16 cellular contexts compared by ENCODE assay signal in genomic region chr16:56421976-56422669, GRCh38. TPM values are rescaled to one million over a fixed set of nuclear protein-coding genes. Genes with fewer than 3 reads are reported as not detected.
DNase-seq lines count a peak whose midpoint lies in the region; ATAC-seq and TF ChIP-seq lines count a peak whose summit lies in the region.
"Had no signal": no experiment of that assay in that cellular context is flagged by ENCODE, and none has a peak within 500 bp of the region (broad histone marks: within the 10 kb centered on the region; RNA-seq: fewer than 3 reads in every experiment).

No MANE protein-coding gene starts in this region.

- WGBS in endodermal cell (ENCODE audit: insufficient coverage in 1 of 2, insufficient read length in 1 of 2), 2 experiments = 83 to 94% methylated on average over 4 to 5 of the region's 5 CpGs
- 71 to 80% (median 79%) methylated on average over 5 of the region's 5 CpGs for WGBS in spleen, 5 donors

- intact Hi-C loops in spleen (cut with DNase I; ENCODE audit: low total_unique reads) = no loop called here

- H3K4me3 ChIP-seq in endodermal cell (ENCODE audit: low read length) = peak overlapping the region; percentile 90
- peak overlapping the region in 1 of 8 donors; percentile 92 for H3K4me3 ChIP-seq in spleen
- H3K4me3 ChIP-seq: upper lobe of right lung had no signal

- ATAC-seq in activated T-cell treated with anti-CD3 and anti-CD28 coated beads, Interleukin-2, amount 50 U/mL, for 72 hours (replicated peaks in 1 of 2) = no peak
- ATAC-seq in HG03521 (IDR thresholded peaks at IDR 0.05; ENCODE audit: unreplicated experiment) = no peak
- ATAC-seq: activated T-cell treated with anti-CD3 and anti-CD28 coated beads, Interleukin-2, amount 50 U/mL, for 4 hours; upper lobe of right lung had no signal

- TF ChIP-seq POLR2A in spleen (IDR thresholded peaks at IDR 0.05) = no peak

- no peaks in the 10 kb centered on the region for H3K27me3 Mint-ChIP-seq in activated T-cell treated with anti-CD3 and anti-CD28 coated beads, Interleukin-2, amount 50 U/mL, for 72 hours (ENCODE audit: low read depth)
- no peaks in the 10 kb centered on the region for H3K27me3 Mint-ChIP-seq in endodermal cell (ENCODE audit: insufficient read depth)

- no peak overlapping the region for H3K9ac ChIP-seq in endodermal cell (ENCODE audit: extremely low read depth, low read length, poor library complexity, severe bottlenecking)

- no peaks in the 10 kb centered on the region for H3K9me3 Mint-ChIP-seq in activated T-cell treated with anti-CD3 and anti-CD28 coated beads, Interleukin-2, amount 50 U/mL, for 72 hours
- H3K9me3 Mint-ChIP-seq in endodermal cell = no peaks in the 10 kb centered on the region
- H3K9me3 Mint-ChIP-seq: activated T-cell treated with anti-CD3 and anti-CD28 coated beads, Interleukin-2, amount 50 U/mL, for 4 hours had no signal

- no peak overlapping the region for H3K27ac ChIP-seq in endodermal cell (ENCODE audit: low read depth, low read length)
- H3K27ac ChIP-seq in spleen = peak overlapping the region in 7 of 8 donors; percentile 30 to 93 (median 90)
- H3K27ac ChIP-seq: upper lobe of right lung had no signal

- no peaks in the 10 kb centered on the region for H3K27me3 ChIP-seq in endodermal cell (ENCODE audit: control insufficient read depth, insufficient read depth, low read length, poor library complexity, severe bottlenecking)
- H3K27me3 ChIP-seq in spleen (replicated peaks in 1 of 7) = no peaks in the 10 kb centered on the region
- H3K27me3 ChIP-seq: upper lobe of right lung had no signal

- no peak for DNase-seq in activated T-cell treated with anti-CD3 and anti-CD28 coated beads, Interleukin-2, amount 50 U/mL, for 72 hours
- DNase-seq in activated T-cell treated with anti-CD3 and anti-CD28 coated beads for 4 hours (no peak), NAMALWA (ENCODE audit: low spot score) (peak; percentile 47), endodermal cell (no peak), spleen (no peak), HuH-7 (ENCODE audit: low spot score) (no peak)
- no peak for DNase-seq in stimulated activated naive CD4-positive, alpha-beta T cell (lab: John Stamatoyannopoulos, UW)
- DNase-seq: activated CD4-positive, alpha-beta T cell treated with anti-CD3 and anti-CD28 coated beads for 48 hours; activated T-cell treated with anti-CD3 and anti-CD28 coated beads, Interleukin-2, amount 50 U/mL, for 4 hours; HCEC 1CT; NCI-H1105 treated with DMSO at 0.1 percent for 48 hours; NCI-H2227 treated with DMSO at 0.1 percent for 48 hours; stimulated activated CD4-positive, alpha-beta T cell treated with anti-CD3 and anti-CD28 coated beads, Interleukin-4, amount 100 ng/mL, for 24 hours; T-helper 9 cell; upper lobe of right lung had no signal

- H3K4me1 ChIP-seq in endodermal cell (ENCODE audit: control insufficient read depth, insufficient read depth, low read length) (peaks cover 10% of the 10 kb centered on the region), spleen (peaks cover 37 to 83% (median 61%) of the 10 kb centered on the region in 6 donors)

- H3K9me3 ChIP-seq in endodermal cell (ENCODE audit: control insufficient read depth, low read length) (no peaks in the 10 kb centered on the region), spleen (no peaks in the 10 kb centered on the region)
- H3K9me3 ChIP-seq: upper lobe of right lung had no signal

- peaks cover 50% of the 10 kb centered on the region for H3K4me1 Mint-ChIP-seq in activated T-cell treated with anti-CD3 and anti-CD28 coated beads, Interleukin-2, amount 50 U/mL, for 72 hours (ENCODE audit: low read depth)
- H3K4me1 Mint-ChIP-seq in endodermal cell = peaks cover 36% of the 10 kb centered on the region

- peak overlapping the region; percentile 49 for H3K27ac Mint-ChIP-seq in activated T-cell treated with anti-CD3 and anti-CD28 coated beads, Interleukin-2, amount 50 U/mL, for 72 hours
- H3K27ac Mint-ChIP-seq in endodermal cell = peak overlapping the region; percentile 23

- no peaks in the 10 kb centered on the region for H3K36me3 ChIP-seq in endodermal cell (ENCODE audit: control insufficient read depth, insufficient read depth, low read length)
- H3K36me3 ChIP-seq in spleen = no peaks in the 10 kb centered on the region
- H3K36me3 ChIP-seq: upper lobe of right lung had no signal

- H3K36me3 Mint-ChIP-seq in activated T-cell treated with anti-CD3 and anti-CD28 coated beads, Interleukin-2, amount 50 U/mL, for 72 hours (ENCODE audit: insufficient read depth in 2 of 2) = peaks cover 0 to 4% of the 10 kb centered on the region in 2 donors
- peaks cover 2% of the 10 kb centered on the region for H3K36me3 Mint-ChIP-seq in endodermal cell (ENCODE audit: low read depth)

- peak overlapping the region; percentile 5 to 53 for H3K4me3 Mint-ChIP-seq in activated T-cell treated with anti-CD3 and anti-CD28 coated beads, Interleukin-2, amount 50 U/mL, for 72 hours
- peak overlapping the region; percentile 82 for H3K4me3 Mint-ChIP-seq in endodermal cell

- TF ChIP-seq CTCF in endodermal cell (conservative IDR thresholded peaks at IDR 0.05) = no peak
- TF ChIP-seq CTCF in spleen (IDR thresholded peaks at IDR 0.05 in 8 of 11, conservative IDR thresholded peaks at IDR 0.05 in 3 of 11) = no peak

RNA-seq across cellular contexts. Expression of gene AMFR, which starts 3.2 kb away (rescaled TPM):
- 10 to 100 TPM; 70.1 to 75.0 TPM for total RNA-seq in activated T-cell treated with anti-CD3 and anti-CD28 coated beads, Interleukin-2, amount 50 U/mL, for 72 hours
- 10 to 100 TPM; 77.0 to 81.6 TPM for total RNA-seq in endodermal cell
- 47.2 TPM for polyA plus RNA-seq in endodermal cell (2013, experiment 1 of 2)
- 37.9 TPM for polyA plus RNA-seq in endodermal cell (2013, experiment 2 of 2)
- total RNA-seq in spleen = 100 to 1,000 TPM in 5 of 7 donors, 10 to 100 TPM in 2; 88.5 to 249 (median 126) TPM
- polyA plus RNA-seq in spleen = 10 to 100 TPM; 48.1 to 74.4 (median 56.2) TPM

RNA-seq across cellular contexts. Expression of gene NUDT21, which starts 29.0 kb away (rescaled TPM):
- 100 to 1,000 TPM; 304 to 350 TPM for total RNA-seq in activated T-cell treated with anti-CD3 and anti-CD28 coated beads, Interleukin-2, amount 50 U/mL, for 72 hours
- total RNA-seq in endodermal cell (100 to 1,000 TPM; 177 to 185 TPM), spleen (10 to 100 TPM; 52.8 to 93.0 (median 83.2) TPM)
- 141 TPM for polyA plus RNA-seq in endodermal cell (2013, experiment 1 of 2)
- polyA plus RNA-seq in endodermal cell (2013, experiment 2 of 2) = 121 TPM
- polyA plus RNA-seq in spleen = 10 to 100 TPM; 19.4 to 36.8 (median 29.2) TPM

RNA-seq across cellular contexts. Expression of gene OGFOD1, which starts 29.2 kb away (rescaled TPM):
- 10 to 100 TPM; 62.6 to 66.1 TPM for total RNA-seq in activated T-cell treated with anti-CD3 and anti-CD28 coated beads, Interleukin-2, amount 50 U/mL, for 72 hours
- 10 to 100 TPM; 54.3 to 55.1 TPM for total RNA-seq in endodermal cell
- 58.7 TPM for polyA plus RNA-seq in endodermal cell (2013, experiment 1 of 2)
- polyA plus RNA-seq in endodermal cell (2013, experiment 2 of 2) = 54.6 TPM
- 10 to 100 TPM; 22.8 to 34.7 (median 30.5) TPM for total RNA-seq in spleen
- 10 to 100 TPM in 2 of 3 donors, 1 to 10 TPM in 1; 6.9 to 11.6 (median 10.3) TPM for polyA plus RNA-seq in spleen
